Comparison of ENCODE assay signal across 12 cellular contexts in genomic region chr5:158384535-158385421, GRCh38.
DNase-seq lines count a peak whose midpoint lies in the region; ATAC-seq, FAIRE-seq and TF ChIP-seq lines count a peak whose summit lies in the region.
"Had no signal": no experiment of that assay in that cellular context is flagged by ENCODE, and none has a peak within 500 bp of the region (broad histone marks: within the 10 kb centered on the region; RNA-seq: fewer than 3 reads in every experiment).

No MANE protein-coding gene starts in this region.

- H3K4me3 Mint-ChIP-seq in T-helper 17 cell: no peak overlapping the region
- H3K4me3 Mint-ChIP-seq: central memory CD8-positive, alpha-beta T cell had no signal

- H3K27ac Mint-ChIP-seq in T-helper 17 cell: no peak overlapping the region

- FAIRE-seq in bronchial epithelial cell (lab: Jason Lieb, UNC): no peak
- FAIRE-seq: islet of Langerhans had no signal

- peaks cover 5% of the 10 kb centered on the region for H3K27me3 Mint-ChIP-seq in T-helper 17 cell
- H3K27me3 Mint-ChIP-seq: central memory CD8-positive, alpha-beta T cell had no signal

- no peaks in the 10 kb centered on the region for H3K27me3 ChIP-seq in bronchial epithelial cell (ENCODE audit: control insufficient read depth, insufficient read depth, low read length)

- no peaks in the 10 kb centered on the region for H3K4me1 Mint-ChIP-seq in T-helper 17 cell
- H3K4me1 Mint-ChIP-seq: central memory CD8-positive, alpha-beta T cell had no signal

- ATAC-seq in GM18511 (IDR thresholded peaks at IDR 0.05; ENCODE audit: unreplicated experiment): no peak
- ATAC-seq in T-helper 17 cell: no peak
- ATAC-seq in GM21786 (IDR thresholded peaks at IDR 0.05; ENCODE audit: unreplicated experiment): no peak

- H3K4me3 ChIP-seq in bronchial epithelial cell (ENCODE audit: low read depth, low read length): no peak overlapping the region

- H3K36me3 ChIP-seq in bronchial epithelial cell (ENCODE audit: control insufficient read depth, insufficient read depth, low read length): no peaks in the 10 kb centered on the region

- TF ChIP-seq CTCF in bronchial epithelial cell (IDR thresholded peaks at IDR 0.05; ENCODE audit: insufficient read depth, low read length, severe bottlenecking): no peak

- no peaks in the 10 kb centered on the region for H3K9me3 ChIP-seq in T-helper 17 cell (ENCODE audit: control insufficient read depth, low read length, poor library complexity, severe bottlenecking)

- peak; percentile 28 for DNase-seq in COLO829 (ENCODE audit: low spot score)
- peak; percentile 96 for DNase-seq in M059J (ENCODE audit: low read depth)
- peak; percentile 98 for DNase-seq in bronchial epithelial cell (ENCODE audit: low read depth)
- DNase-seq in non-pigmented ciliary epithelial cell (ENCODE audit: low read depth): peak; percentile 93
- DNase-seq in T-helper 17 cell: no peak
- DNase-seq in NCI-H748 (lab: John Stamatoyannopoulos, UW; ENCODE audit: unreplicated experiment): no peak
- DNase-seq: activated CD4-positive, CD25-positive, alpha-beta regulatory T cell treated with anti-CD3 and anti-CD28 coated beads, Interleukin-2, amount 50 U/mL, for 72 hours; retina had no signal

- no peaks in the 10 kb centered on the region for H3K36me3 Mint-ChIP-seq in T-helper 17 cell (ENCODE audit: low read depth)

Comparison
In these comparisons a context has a peak if more than half of its experiments do, and no peak if none do; other contexts are left out.
1. DNase-seq: peak in COLO829 (single experiment), M059J (single experiment), bronchial epithelial cell (single experiment) and non-pigmented ciliary epithelial cell (single experiment); none in T-helper 17 cell (0 of 3) and NCI-H748 (single experiment).